2 cellular contexts compared by ENCODE assay signal in genomic region chr19:37401078-37401477, GRCh38.
A peak's percentile ranks its signal among the peaks of the same experiment; 100 is the strongest.
TF ChIP-seq lines count a peak whose summit lies in the region.

No MANE protein-coding gene starts in this region.

TF ChIP-seq in A549, 52 proteins besides CTCF, POLR2A, EP300 and RAD21 (continued from another document):
- TF ChIP-seq ZNF302 (CRISPR knock-in tag; IDR thresholded peaks at IDR 0.05): no peak
- no peak for TF ChIP-seq MAX (IDR thresholded peaks at IDR 0.05)
- no peak for TF ChIP-seq HOXB5 (CRISPR knock-in tag; IDR thresholded peaks at IDR 0.05)
- no peak for TF ChIP-seq HDAC2 (IDR thresholded peaks at IDR 0.05)
- TF ChIP-seq ZC3H11A (IDR thresholded peaks at IDR 0.05): no peak
- no peak for TF ChIP-seq CEBPB (IDR thresholded peaks at IDR 0.05)
- no peak for TF ChIP-seq TP53 (CRISPR knock-in tag; IDR thresholded peaks at IDR 0.05)
- no peak for TF ChIP-seq SREBF2 (IDR thresholded peaks at IDR 0.05)
- no peak for TF ChIP-seq NR3C1 (IDR thresholded peaks at IDR 0.05)
- no peak for TF ChIP-seq SMC3 (IDR thresholded peaks at IDR 0.05)
- TF ChIP-seq KDM1A (IDR thresholded peaks at IDR 0.05; ENCODE audit: low read depth): no peak
- no peak for TF ChIP-seq ELK1 (IDR thresholded peaks at IDR 0.05; ENCODE audit: low read depth, low read length)
- no peak for TF ChIP-seq POLR2AphosphoS2 (conservative IDR thresholded peaks at IDR 0.05; ENCODE audit: low read length)
- no peak for TF ChIP-seq CBX8 (IDR thresholded peaks at IDR 0.05)
- no peak for TF ChIP-seq EHMT2 (IDR thresholded peaks at IDR 0.05; ENCODE audit: low read depth)
- TF ChIP-seq KDM5A (IDR thresholded peaks at IDR 0.05): no peak
TF ChIP-seq in A549: peak in this region for 0.

TF ChIP-seq in IMR-90, 13 proteins besides CTCF, POLR2A, EP300 and RAD21:
- TF ChIP-seq RCOR1 (IDR thresholded peaks at IDR 0.05; ENCODE audit: insufficient replicate concordance, low read length) (no peak), CEBPB (IDR thresholded peaks at IDR 0.05; ENCODE audit: low read depth, low read length) (peak; percentile 56; the same call in 1 of the 2 replicates)
TF ChIP-seq in IMR-90: peak in this region for 1.
